9 cellular contexts compared by ENCODE assay signal in the genomic region with DNA sequence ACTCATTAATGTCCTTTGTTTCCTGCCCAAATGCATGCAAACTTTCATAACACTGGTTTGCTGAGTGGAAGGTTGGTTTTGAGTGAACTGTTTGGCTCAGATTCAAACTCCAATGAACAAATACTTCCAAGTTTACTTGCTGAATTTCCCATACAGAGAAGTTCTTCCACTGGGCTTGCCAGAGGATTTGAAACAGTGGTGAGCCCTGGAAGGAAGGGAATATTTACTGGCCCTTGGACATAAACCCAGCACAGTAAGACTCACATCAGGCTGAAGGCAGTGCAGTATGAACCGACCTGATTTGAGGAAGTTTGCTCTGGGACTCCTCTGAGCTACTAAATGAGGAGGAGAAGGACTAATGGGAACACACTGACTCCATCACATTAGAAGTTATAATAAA. TPM values are rescaled to one million over a fixed set of nuclear protein-coding genes. Genes with fewer than 3 reads are reported as not detected.
DNase-seq lines count a peak whose midpoint lies in the region; TF ChIP-seq lines count a peak whose summit lies in the region.
"Had no signal": no experiment of that assay in that cellular context is flagged by ENCODE, and none has a peak within 500 bp of the region (broad histone marks: within the 10 kb centered on the region; RNA-seq: fewer than 3 reads in every experiment).

No MANE protein-coding gene starts in this region.

- H3K4me1 ChIP-seq in Peyer's patch (peaks cover 0 to 74% (median 11%) of the 10 kb centered on the region in 4 donors), tibial nerve (peaks cover 0 to 61% (median 39%) of the 10 kb centered on the region in 4 donors)

- TF ChIP-seq EP300 in tibial nerve (IDR thresholded peaks at IDR 0.05): peak in 1 of 2 donors; percentile 88

- TF ChIP-seq CTCF in Peyer's patch (IDR thresholded peaks at IDR 0.05) (no peak), epithelial cell of esophagus (IDR thresholded peaks at IDR 0.05; ENCODE audit: insufficient read depth, low read depth, low read length, missing control alignments) (no peak), tibial nerve (IDR thresholded peaks at IDR 0.05) (no peak)

- no peaks in the 10 kb centered on the region for H3K36me3 ChIP-seq in Peyer's patch
- no peaks in the 10 kb centered on the region for H3K36me3 ChIP-seq in tibial nerve

- peak in 1 of 2 donors; percentile 24 for TF ChIP-seq POLR2A in Peyer's patch (IDR thresholded peaks at IDR 0.05)
- TF ChIP-seq POLR2A in tibial nerve (IDR thresholded peaks at IDR 0.05): no peak

- peak in 1 of 3 donors; percentile 59 for DNase-seq in Peyer's patch
- DNase-seq in epithelial cell of esophagus (ENCODE audit: low read depth): no peak
- peak; percentile 57 for DNase-seq in mucosa of gallbladder (ENCODE audit: low spot score)
- peak in 1 of 2 donors; percentile 68 for DNase-seq in tibial nerve (ENCODE audit: low spot score in 2 of 2)
- no peak for DNase-seq in LoVo (ENCODE audit: low spot score)
- DNase-seq in COR-L47 (lab: John Stamatoyannopoulos, UW): no peak
- no peak for DNase-seq in NK-92 treated with Interleukin-12 subunit alpha and Interleukin-12 subunit beta, amount 100 ng/mL, for 24 hours (lab: John Stamatoyannopoulos, UW)
- no peak for DNase-seq in NCI-H187 (lab: John Stamatoyannopoulos, UW)
- DNase-seq: activated CD4-positive, alpha-beta T cell treated with anti-CD3 and anti-CD28 coated beads, Interleukin-2, amount 10 ng/mL, durations not matched to agents 7 days and 5 days had no signal

- no peaks in the 10 kb centered on the region for H3K27me3 ChIP-seq in Peyer's patch
- H3K27me3 ChIP-seq in tibial nerve: no peaks in the 10 kb centered on the region

- H3K9me3 ChIP-seq in Peyer's patch: no peaks in the 10 kb centered on the region
- H3K9me3 ChIP-seq in tibial nerve: no peaks in the 10 kb centered on the region

- H3K27ac ChIP-seq in Peyer's patch: peak overlapping the region; percentile 39 to 99 (median 92)
- peak overlapping the region; percentile 70 to 95 (median 90) for H3K27ac ChIP-seq in tibial nerve

- H3K4me3 ChIP-seq in Peyer's patch (no peak overlapping the region), epithelial cell of esophagus (ENCODE audit: low read length) (peak overlapping the region; percentile 3), tibial nerve (no peak overlapping the region)

- WGBS in tibial nerve, 2 donors: 4% methylated on average over 1 of the region's 1 CpG

RNA-seq across cellular contexts. Expression of gene TRAF3IP2, which starts 3.8 kb away (rescaled TPM):
- total RNA-seq in Peyer's patch (10 to 100 TPM; 34.3 to 61.1 (median 39.1) TPM), mucosa of gallbladder (29.7 TPM), tibial nerve (10 to 100 TPM; 17.2 to 30.6 (median 19.7) TPM)
